ENCODE assay signal across 30 cellular contexts in the genomic region with DNA sequence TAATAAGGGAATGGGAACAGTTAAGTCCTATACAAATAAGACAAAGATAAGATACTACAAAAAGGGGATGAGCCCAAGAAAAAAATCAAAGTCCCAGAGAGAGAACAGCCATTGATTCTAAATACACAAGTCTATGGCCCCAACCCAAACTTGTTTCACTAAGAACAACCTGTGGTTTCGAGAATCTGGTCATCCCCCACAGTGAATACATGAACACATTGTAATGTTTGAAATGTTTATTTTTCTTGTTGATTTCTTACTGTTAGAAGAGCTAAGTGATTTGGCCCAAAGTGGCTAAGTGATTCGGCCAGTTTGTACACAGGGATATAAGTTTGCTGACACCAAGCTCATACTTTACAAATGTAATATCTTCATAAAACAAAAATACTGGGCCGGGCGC.
"Had no signal": no experiment of that assay in that cellular context is flagged by ENCODE, and none has a peak within 500 bp of the region (broad histone marks: within the 10 kb centered on the region; RNA-seq: fewer than 3 reads in every experiment).

No MANE protein-coding gene starts in this region.

- H3K4me3 Mint-ChIP-seq: activated CD4-positive, alpha-beta memory T cell treated with anti-CD3 and anti-CD28 coated beads for 36 hours; activated CD4-positive, alpha-beta T cell treated with anti-CD3 and anti-CD28 coated beads for 36 hours; activated CD4-positive, alpha-beta T cell treated with anti-CD3 and anti-CD28 coated beads, Interleukin-2, amount 10 ng/mL, durations not matched to agents 24 days and 14 days; activated CD8-positive, alpha-beta memory T cell treated with anti-CD3 and anti-CD28 coated beads, Interleukin-2, amount 10 ng/mL, durations not matched to agents 7 days and 5 days; activated CD8-positive, alpha-beta T cell treated with anti-CD3 and anti-CD28 coated beads, Interleukin-2, amount 10 ng/mL, durations not matched to agents 7 days and 5 days; activated naive CD4-positive, alpha-beta T cell treated with anti-CD3 and anti-CD28 coated beads, Interleukin-2, amount 10 ng/mL, durations not matched to agents 7 days and 5 days; activated naive CD8-positive, alpha-beta T cell treated with anti-CD3 and anti-CD28 coated beads, Interleukin-2, amount 10 ng/mL, durations not matched to agents 7 days and 5 days; activated T-cell treated with anti-CD3 and anti-CD28 coated beads, Interleukin-2, amount 50 U/mL, for 24 hours; activated T-cell treated with anti-CD3 and anti-CD28 coated beads, Interleukin-2, amount 50 U/mL, for 72 hours; central memory CD8-positive, alpha-beta T cell; effector memory CD8-positive, alpha-beta T cell had no signal

- H3K27ac Mint-ChIP-seq: activated CD4-positive, alpha-beta memory T cell treated with anti-CD3 and anti-CD28 coated beads for 36 hours; activated CD4-positive, alpha-beta T cell treated with anti-CD3 and anti-CD28 coated beads for 36 hours; activated CD4-positive, alpha-beta T cell treated with anti-CD3 and anti-CD28 coated beads, Interleukin-2, amount 10 ng/mL, durations not matched to agents 24 days and 14 days; activated CD8-positive, alpha-beta memory T cell treated with anti-CD3 and anti-CD28 coated beads, Interleukin-2, amount 10 ng/mL, durations not matched to agents 7 days and 5 days; activated CD8-positive, alpha-beta T cell treated with anti-CD3 and anti-CD28 coated beads, Interleukin-2, amount 10 ng/mL, durations not matched to agents 7 days and 5 days; activated naive CD4-positive, alpha-beta T cell treated with anti-CD3 and anti-CD28 coated beads, Interleukin-2, amount 50 U/mL, for 72 hours; activated naive CD8-positive, alpha-beta T cell treated with anti-CD3 and anti-CD28 coated beads, Interleukin-2, amount 10 ng/mL, durations not matched to agents 7 days and 5 days; activated T-cell treated with anti-CD3 and anti-CD28 coated beads, Interleukin-2, amount 50 U/mL, for 24 hours; activated T-cell treated with anti-CD3 and anti-CD28 coated beads, Interleukin-2, amount 50 U/mL, for 72 hours; effector memory CD8-positive, alpha-beta T cell had no signal

- ATAC-seq: activated CD4-positive, alpha-beta T cell treated with anti-CD3 and anti-CD28 coated beads for 36 hours; activated CD8-positive, alpha-beta memory T cell treated with anti-CD3 and anti-CD28 coated beads, Interleukin-2, amount 10 ng/mL, durations not matched to agents 7 days and 5 days; activated CD8-positive, alpha-beta T cell treated with anti-CD3 and anti-CD28 coated beads, Interleukin-2, amount 10 ng/mL, durations not matched to agents 7 days and 5 days; activated naive CD4-positive, alpha-beta T cell treated with anti-CD3 and anti-CD28 coated beads, Interleukin-2, amount 50 U/mL, for 72 hours; activated T-cell treated with anti-CD3 and anti-CD28 coated beads, Interleukin-2, amount 50 U/mL, for 72 hours; effector memory CD8-positive, alpha-beta T cell had no signal

- H3K4me3 ChIP-seq: esophagus muscularis mucosa had no signal

- H3K27me3 ChIP-seq: brain microvascular endothelial cell, esophagus muscularis mucosa had no signal

- DNase-seq: activated CD4-positive, alpha-beta memory T cell treated with anti-CD3 and anti-CD28 coated beads for 36 hours; activated CD4-positive, alpha-beta T cell treated with anti-CD3 and anti-CD28 coated beads for 36 hours; activated CD4-positive, alpha-beta T cell treated with anti-CD3 and anti-CD28 coated beads, Interleukin-2, amount 10 ng/mL, durations not matched to agents 24 days and 14 days; activated CD4-positive, CD25-positive, alpha-beta regulatory T cell; activated CD4-positive, CD25-positive, alpha-beta regulatory T cell treated with anti-CD3 and anti-CD28 coated beads, Interleukin-2, amount 50 U/mL, for 72 hours; activated CD8-positive, alpha-beta memory T cell treated with anti-CD3 and anti-CD28 coated beads, Interleukin-2, amount 10 ng/mL, durations not matched to agents 7 days and 5 days; activated CD8-positive, alpha-beta memory T cell treated with anti-CD3 and anti-CD28 coated beads, Interleukin-2, amount 50 U/mL, for 4 hours; activated CD8-positive, alpha-beta T cell treated with anti-CD3 and anti-CD28 coated beads, Interleukin-2, amount 10 ng/mL, durations not matched to agents 7 days and 5 days; activated gamma-delta T cell; activated naive CD4-positive, alpha-beta T cell; activated naive CD4-positive, alpha-beta T cell treated with anti-CD3 and anti-CD28 coated beads, Interleukin-2, amount 10 ng/mL, durations not matched to agents 7 days and 5 days; activated naive CD8-positive, alpha-beta T cell treated with anti-CD3 and anti-CD28 coated beads, Interleukin-2, amount 10 ng/mL, durations not matched to agents 7 days and 5 days; activated T-cell treated with anti-CD3 and anti-CD28 coated beads for 4 hours; activated T-cell treated with anti-CD3 and anti-CD28 coated beads, Interleukin-2, amount 50 U/mL, for 24 hours; activated T-cell treated with anti-CD3 and anti-CD28 coated beads, Interleukin-2, amount 50 U/mL, for 72 hours; amniotic stem cell; anterior cingulate cortex; brain microvascular endothelial cell; cortex of kidney; dermis blood vessel endothelial cell; effector CD4-positive, alpha-beta T cell; effector memory CD8-positive, alpha-beta T cell; erythroblast; foreskin fibroblast; head of caudate nucleus; T-helper 1 cell; T-helper 2 cell had no signal

- H3K9me3 ChIP-seq: esophagus muscularis mucosa had no signal

- H3K36me3 Mint-ChIP-seq: activated CD4-positive, alpha-beta memory T cell treated with anti-CD3 and anti-CD28 coated beads for 36 hours; activated CD8-positive, alpha-beta memory T cell treated with anti-CD3 and anti-CD28 coated beads, Interleukin-2, amount 10 ng/mL, durations not matched to agents 7 days and 5 days; activated naive CD4-positive, alpha-beta T cell treated with anti-CD3 and anti-CD28 coated beads, Interleukin-2, amount 10 ng/mL, durations not matched to agents 7 days and 5 days; activated naive CD8-positive, alpha-beta T cell treated with anti-CD3 and anti-CD28 coated beads, Interleukin-2, amount 10 ng/mL, durations not matched to agents 7 days and 5 days had no signal

- H3K27ac ChIP-seq: brain microvascular endothelial cell, esophagus muscularis mucosa had no signal

- H3K36me3 ChIP-seq: esophagus muscularis mucosa had no signal

- H3K9me3 Mint-ChIP-seq: activated CD4-positive, alpha-beta memory T cell treated with anti-CD3 and anti-CD28 coated beads for 36 hours; activated CD4-positive, alpha-beta T cell treated with anti-CD3 and anti-CD28 coated beads, Interleukin-2, amount 10 ng/mL, durations not matched to agents 24 days and 14 days; activated naive CD4-positive, alpha-beta T cell treated with anti-CD3 and anti-CD28 coated beads, Interleukin-2, amount 10 ng/mL, durations not matched to agents 7 days and 5 days; activated naive CD8-positive, alpha-beta T cell treated with anti-CD3 and anti-CD28 coated beads, Interleukin-2, amount 10 ng/mL, durations not matched to agents 7 days and 5 days; activated T-cell treated with anti-CD3 and anti-CD28 coated beads, Interleukin-2, amount 50 U/mL, for 24 hours; activated T-cell treated with anti-CD3 and anti-CD28 coated beads, Interleukin-2, amount 50 U/mL, for 72 hours; central memory CD8-positive, alpha-beta T cell; effector memory CD8-positive, alpha-beta T cell had no signal
